In genomic region chr22:35560366-35560765, GRCh38 we compare ENCODE assay signal across 2 cellular contexts.
TF ChIP-seq lines count a peak whose summit lies in the region.

No MANE protein-coding gene starts in this region.

TF ChIP-seq in SK-N-SH treated with all-trans-retinoic acid at 6 μM for 48 hours, 23 proteins besides CTCF, POLR2A, EP300 and RAD21:
- no peak for TF ChIP-seq PPARA (CRISPR knock-in tag; IDR thresholded peaks at IDR 0.05; ENCODE audit: borderline replicate concordance)
- TF ChIP-seq POU6F1 (CRISPR knock-in tag; IDR thresholded peaks at IDR 0.05; ENCODE audit: borderline replicate concordance, low read depth) = no peak
- TF ChIP-seq TCF4 (CRISPR knock-in tag; IDR thresholded peaks at IDR 0.05; ENCODE audit: borderline replicate concordance) = no peak

TF ChIP-seq in SK-N-SH, 30 proteins besides CTCF, POLR2A, EP300 and RAD21:
- TF ChIP-seq MXI1 (IDR thresholded peaks at IDR 0.05; ENCODE audit: low read depth, low read length) (no peak), MAX (IDR thresholded peaks at IDR 0.05; ENCODE audit: low read depth) (no peak), ZBTB33 (IDR thresholded peaks at IDR 0.05; ENCODE audit: borderline replicate concordance, low read depth) (no peak), TAF1 (IDR thresholded peaks at IDR 0.05; ENCODE audit: borderline replicate concordance, low read depth, low read length) (no peak), RXRA (IDR thresholded peaks at IDR 0.05; ENCODE audit: borderline replicate concordance, low read depth) (no peak), TEAD4 (IDR thresholded peaks at IDR 0.05; ENCODE audit: borderline replicate concordance, insufficient read depth) (no peak), PBX3 (IDR thresholded peaks at IDR 0.05) (no peak), REST (IDR thresholded peaks at IDR 0.05; ENCODE audit: low read depth, low read length) (no peak), SMC3 (IDR thresholded peaks at IDR 0.05; ENCODE audit: low read depth, low read length) (no peak), TCF12 (IDR thresholded peaks at IDR 0.05) (no peak), EZH2phosphoT487 (IDR thresholded peaks at IDR 0.05; ENCODE audit: borderline replicate concordance, low read depth) (no peak), RFX5 (IDR thresholded peaks at IDR 0.05; ENCODE audit: low read length) (no peak), SIN3A (IDR thresholded peaks at IDR 0.05; ENCODE audit: borderline replicate concordance, low read depth, low read length) (no peak), YY1 (IDR thresholded peaks at IDR 0.05; ENCODE audit: low read depth) (no peak), FOXJ3 (CRISPR knock-in tag; IDR thresholded peaks at IDR 0.05) (no peak), GATA2 (CRISPR knock-in tag; IDR thresholded peaks at IDR 0.05) (no peak), NRF1 (IDR thresholded peaks at IDR 0.05; ENCODE audit: low read depth, low read length) (no peak), NFIC (IDR thresholded peaks at IDR 0.05; ENCODE audit: borderline replicate concordance) (no peak), POLR2AphosphoS5 (IDR thresholded peaks at IDR 0.05; ENCODE audit: low read depth, low read length) (no peak)
